8 cellular contexts compared by ENCODE assay signal in genomic region chr4:122827899-122828601, GRCh38. TPM values are rescaled to one million over a fixed set of nuclear protein-coding genes. Genes with fewer than 3 reads are reported as not detected.
DNase-seq lines count a peak whose midpoint lies in the region; ATAC-seq and TF ChIP-seq lines count a peak whose summit lies in the region.

No MANE protein-coding gene starts in this region.

- peaks cover 15% of the 10 kb centered on the region for H3K4me1 Mint-ChIP-seq in stimulated activated effector memory CD8-positive, alpha-beta T cell treated with anti-CD3 and anti-CD28 coated beads, Interleukin-12 subunit alpha, Interleukin-12 subunit beta, amount 100 ng/mL, for 72 hours

- peaks cover 5% of the 10 kb centered on the region for H3K36me3 Mint-ChIP-seq in stimulated activated effector memory CD8-positive, alpha-beta T cell treated with anti-CD3 and anti-CD28 coated beads, Interleukin-12 subunit alpha, Interleukin-12 subunit beta, amount 100 ng/mL, for 72 hours

- no peak overlapping the region for H3K27ac Mint-ChIP-seq in stimulated activated effector memory CD8-positive, alpha-beta T cell treated with anti-CD3 and anti-CD28 coated beads, Interleukin-12 subunit alpha, Interleukin-12 subunit beta, amount 100 ng/mL, for 72 hours

- H3K4me3 Mint-ChIP-seq in stimulated activated effector memory CD8-positive, alpha-beta T cell treated with anti-CD3 and anti-CD28 coated beads, Interleukin-12 subunit alpha, Interleukin-12 subunit beta, amount 100 ng/mL, for 72 hours: peak overlapping the region; percentile 77

- TF ChIP-seq CTCF in cardiac fibroblast (IDR thresholded peaks at IDR 0.05; ENCODE audit: low read depth, low read length): peak; percentile 20

- DNase-seq in DMS53 (lab: John Stamatoyannopoulos, UW) (peak; percentile 75), SK-N-DZ (ENCODE audit: low spot score) (peak; percentile 53), cardiac fibroblast (ENCODE audit: low read depth in 2 of 2) (peak; percentile 69 to 82), left kidney (ENCODE audit: low read depth, low spot score) (peak; percentile 85), DMS79 (lab: John Stamatoyannopoulos, UW) (no peak)
- DNase-seq in stimulated activated effector memory CD8-positive, alpha-beta T cell treated with anti-CD3 and anti-CD28 coated beads, Interleukin-12 subunit alpha, Interleukin-12 subunit beta, amount 100 ng/mL, for 72 hours (ENCODE audit: low spot score in 2 of 2): peak in 1 of 2 donors; percentile 54

- no peaks in the 10 kb centered on the region for H3K9me3 Mint-ChIP-seq in stimulated activated effector memory CD8-positive, alpha-beta T cell treated with anti-CD3 and anti-CD28 coated beads, Interleukin-12 subunit alpha, Interleukin-12 subunit beta, amount 100 ng/mL, for 72 hours

- peak overlapping the region; percentile 86 to 94 for H3K4me3 ChIP-seq in cardiac fibroblast (replicated peaks in 1 of 2; ENCODE audit: low read depth in 2 of 2, low read length in 2 of 2)

- ATAC-seq in GM19397 (IDR thresholded peaks at IDR 0.05; ENCODE audit: unreplicated experiment) (peak; percentile 83), HG03439 (IDR thresholded peaks at IDR 0.05; ENCODE audit: unreplicated experiment) (peak; percentile 94)
- peak; percentile 87 for ATAC-seq in stimulated activated effector memory CD8-positive, alpha-beta T cell treated with anti-CD3 and anti-CD28 coated beads, Interleukin-12 subunit alpha, Interleukin-12 subunit beta, amount 100 ng/mL, for 72 hours

RNA-seq across cellular contexts. Expression of gene FGF2, which starts 1.4 kb away (rescaled TPM):
- 4.9 and 5.4 TPM in 2 replicates for polyA plus RNA-seq in SK-N-DZ (2014; cell fraction: cytosol; rRNA removed)
- polyA plus RNA-seq in SK-N-DZ (2014; cell fraction: nucleus; rRNA removed): 3.4 and 4.7 TPM in 2 replicates
